8 cellular contexts compared by ENCODE assay signal in the genomic region with DNA sequence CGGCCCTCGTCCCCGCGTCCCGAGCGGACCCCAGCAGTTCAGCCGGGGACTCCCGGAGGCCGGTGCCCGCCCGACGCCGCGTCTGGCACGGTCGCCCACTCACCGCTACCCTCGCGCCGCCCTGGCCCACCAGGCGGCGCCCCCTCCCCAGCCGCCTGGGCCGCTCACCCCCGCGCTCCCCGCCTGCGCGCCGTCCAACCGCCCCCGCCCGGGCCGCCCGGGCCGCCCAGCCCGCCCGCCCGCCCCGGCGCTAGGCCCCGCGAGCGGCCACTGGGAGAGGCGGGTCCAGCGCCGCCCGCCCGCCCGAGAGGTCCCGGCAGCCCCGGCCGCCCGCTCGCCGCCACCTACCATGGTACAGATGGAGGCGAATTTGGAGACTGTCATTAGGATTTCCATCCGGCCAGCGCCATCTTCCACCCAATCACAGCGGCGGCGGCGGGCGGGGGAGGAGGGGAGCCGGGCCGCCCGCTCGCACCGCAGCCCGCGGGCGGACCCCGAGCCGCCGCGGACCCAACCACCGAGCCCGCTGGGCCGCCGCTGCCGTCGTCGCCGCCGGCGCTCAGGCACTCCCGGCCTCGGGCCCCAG.
A peak's percentile ranks its signal among the peaks of the same experiment; 100 is the strongest.
DNase-seq lines count a peak whose midpoint lies in the region; ATAC-seq and TF ChIP-seq lines count a peak whose summit lies in the region.

A gene with protein sequence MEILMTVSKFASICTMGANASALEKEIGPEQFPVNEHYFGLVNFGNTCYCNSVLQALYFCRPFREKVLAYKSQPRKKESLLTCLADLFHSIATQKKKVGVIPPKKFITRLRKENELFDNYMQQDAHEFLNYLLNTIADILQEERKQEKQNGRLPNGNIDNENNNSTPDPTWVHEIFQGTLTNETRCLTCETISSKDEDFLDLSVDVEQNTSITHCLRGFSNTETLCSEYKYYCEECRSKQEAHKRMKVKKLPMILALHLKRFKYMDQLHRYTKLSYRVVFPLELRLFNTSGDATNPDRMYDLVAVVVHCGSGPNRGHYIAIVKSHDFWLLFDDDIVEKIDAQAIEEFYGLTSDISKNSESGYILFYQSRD (minus strand): TSS at position 568 of the 586 bp plus-strand sequence. CDS start 172 bp downstream, at position 396.

- H3K36me3 Mint-ChIP-seq in stimulated activated memory B cell treated with anti-CD40 and anti-IgM and Interleukin-4, amounts not matched to agents 10 μg/mL and 1 μg/mL and 100 μg/mL, for 72 hours: no peaks in the 10 kb centered on the region

- H3K4me1 Mint-ChIP-seq in stimulated activated memory B cell treated with anti-CD40 and anti-IgM and Interleukin-4, amounts not matched to agents 10 μg/mL and 1 μg/mL and 100 μg/mL, for 72 hours: peaks cover 68% of the 10 kb centered on the region

- H3K27me3 ChIP-seq in BLaER1: no peaks in the 10 kb centered on the region

- H3K36me3 ChIP-seq in BLaER1: no peaks in the 10 kb centered on the region

- H3K9me3 ChIP-seq in BLaER1: no peaks in the 10 kb centered on the region

- ATAC-seq in GM19025 (IDR thresholded peaks at IDR 0.05; ENCODE audit: low read depth, unreplicated experiment) (peak; percentile 14), HG03280 (IDR thresholded peaks at IDR 0.05; ENCODE audit: unreplicated experiment) (peak; percentile 22), GM18519 (IDR thresholded peaks at IDR 0.05; ENCODE audit: low FRiP score, unreplicated experiment) (no peak)
- peak; percentile 31 for ATAC-seq in stimulated activated memory B cell treated with anti-CD40 and anti-IgM and Interleukin-4, amounts not matched to agents 10 μg/mL and 1 μg/mL and 100 μg/mL, for 72 hours

- H3K27ac Mint-ChIP-seq in stimulated activated memory B cell treated with anti-CD40 and anti-IgM and Interleukin-4, amounts not matched to agents 10 μg/mL and 1 μg/mL and 100 μg/mL, for 72 hours: peak within 1 kb of the TSS; percentile 95

- DNase-seq in T1000 (lab: John Stamatoyannopoulos, UW) (peak; percentile 42), coronary artery (ENCODE audit: low spot score) (no peak), medulla oblongata (ENCODE audit: extremely low spot score) (peak; percentile 18)

- peak within 1 kb of the TSS; percentile 83 for H3K27ac ChIP-seq in BLaER1
- H3K27ac ChIP-seq in coronary artery: peak within 1 kb of the TSS; percentile 96

- H3K4me1 ChIP-seq in BLaER1: peaks cover 36% of the 10 kb centered on the region

- H3K9me3 Mint-ChIP-seq in stimulated activated memory B cell treated with anti-CD40 and anti-IgM and Interleukin-4, amounts not matched to agents 10 μg/mL and 1 μg/mL and 100 μg/mL, for 72 hours: no peaks in the 10 kb centered on the region

- peaks cover 44% of the 10 kb centered on the region for H4K20me1 ChIP-seq in BLaER1

- H3K27me3 Mint-ChIP-seq in stimulated activated memory B cell treated with anti-CD40 and anti-IgM and Interleukin-4, amounts not matched to agents 10 μg/mL and 1 μg/mL and 100 μg/mL, for 72 hours: no peaks in the 10 kb centered on the region

- H3K4me2 ChIP-seq in BLaER1: peak within 1 kb of the TSS; percentile 91

- TF ChIP-seq CTCF in coronary artery (IDR thresholded peaks at IDR 0.05): no peak

- H3K9ac ChIP-seq in BLaER1: peak within 1 kb of the TSS; percentile 87

- H3K4me3 ChIP-seq in BLaER1: peak within 1 kb of the TSS; percentile 83
- peak within 1 kb of the TSS; percentile 92 for H3K4me3 ChIP-seq in coronary artery

- H3K4me3 Mint-ChIP-seq in stimulated activated memory B cell treated with anti-CD40 and anti-IgM and Interleukin-4, amounts not matched to agents 10 μg/mL and 1 μg/mL and 100 μg/mL, for 72 hours: peak within 1 kb of the TSS; percentile 97
